In the genomic region with DNA sequence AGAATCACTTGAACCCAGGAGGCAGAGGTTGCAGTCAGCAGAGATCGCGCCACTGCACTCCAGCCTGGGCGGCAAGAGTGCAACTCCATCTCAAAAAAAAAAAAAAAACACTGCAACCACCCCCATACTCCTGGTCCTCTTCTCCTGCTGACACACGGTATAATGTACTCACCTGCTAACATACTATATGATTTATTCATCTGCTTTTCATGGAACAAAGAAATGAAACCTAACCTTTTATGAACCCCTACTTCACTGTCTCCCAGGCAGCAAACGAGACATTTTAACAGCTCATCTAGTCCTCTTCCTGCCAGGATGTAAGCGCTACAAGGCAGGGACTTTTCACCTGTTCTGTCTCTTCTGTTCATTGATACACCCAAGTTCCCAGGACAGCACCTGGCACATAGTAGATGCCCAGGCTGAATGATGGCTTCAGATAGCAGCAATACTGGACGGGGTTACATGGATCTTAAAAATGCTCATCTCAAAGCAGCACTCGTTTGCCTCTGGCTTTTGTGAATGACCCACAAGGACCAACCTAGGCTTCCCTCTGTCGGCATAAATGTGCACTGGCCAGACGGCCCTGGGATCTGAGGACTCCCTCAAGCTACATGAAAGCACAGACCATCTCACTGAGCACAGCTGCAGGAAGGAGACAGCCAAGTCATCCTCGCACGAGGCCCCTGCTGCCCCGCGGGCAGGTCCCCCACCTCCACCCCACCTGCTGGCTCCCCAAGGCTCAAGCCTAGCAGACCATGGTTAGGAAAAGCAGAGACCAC, we compare ENCODE assay signal across 9 cellular contexts. TPM values are rescaled to one million over a fixed set of nuclear protein-coding genes. Genes with fewer than 3 reads are reported as not detected.
DNase-seq lines count a peak whose midpoint lies in the region; ATAC-seq, FAIRE-seq and TF ChIP-seq lines count a peak whose summit lies in the region.
"Had no signal": no experiment of that assay in that cellular context is flagged by ENCODE, and none has a peak within 500 bp of the region (broad histone marks: within the 10 kb centered on the region; RNA-seq: fewer than 3 reads in every experiment).

No MANE protein-coding gene starts in this region.

- intact Hi-C loops in esophagus squamous epithelium (cut with DNase I), result no loop called here
- intact Hi-C loops in ovary (cut with DNase I), result loop anchor here (10.0 kb wide), 5 partner anchors 96 to 766 kb away; a partner anchor contains a TSS

- peak; percentile 70 for FAIRE-seq in GM12891 (lab: Jason Lieb, UNC)

- TF ChIP-seq EP300 in ovary (IDR thresholded peaks at IDR 0.05), result no peak

- no peak overlapping the region for H3K4me3 ChIP-seq in esophagus squamous epithelium
- H3K4me3 ChIP-seq in ovary, result no peak overlapping the region

- peaks cover 0 to 23% (median 0%) of the 10 kb centered on the region in 3 donors for H3K36me3 ChIP-seq in esophagus squamous epithelium
- H3K36me3 ChIP-seq in ovary, result no peaks in the 10 kb centered on the region

- no peak for DNase-seq in GM12891 (ENCODE audit: insufficient read length, low spot score)
- peak; percentile 74 for DNase-seq in NCI-H2107 (lab: John Stamatoyannopoulos, UW)
- DNase-seq in esophagus squamous epithelium (lab: John Stamatoyannopoulos, UW), result no peak
- peak in 3 of 5 donors; percentile 35 to 54 (median 37) for DNase-seq in ovary
- no peak for DNase-seq in SIG-M5 treated with dmso at 0.1 percent for 504 hours (lab: John Stamatoyannopoulos, UW; ENCODE audit: unreplicated experiment)

- no peaks in the 10 kb centered on the region for H3K27me3 ChIP-seq in esophagus squamous epithelium
- H3K27me3 ChIP-seq in ovary, result no peaks in the 10 kb centered on the region

- WGBS in esophagus squamous epithelium, 2 donors, result 78 to 79% methylated on average over 7 to 10 of the region's 14 CpGs
- 52 to 66% (median 59%) methylated on average over 14 of the region's 14 CpGs for WGBS in ovary, 3 donors

- ATAC-seq in GM19397 (IDR thresholded peaks at IDR 0.05; ENCODE audit: unreplicated experiment) (no peak), GM18868 (IDR thresholded peaks at IDR 0.05; ENCODE audit: unreplicated experiment) (no peak), HG03442 (IDR thresholded peaks at IDR 0.05; ENCODE audit: unreplicated experiment) (no peak)
- ATAC-seq: HCT116 had no signal

- H3K9me3 ChIP-seq in esophagus squamous epithelium (no peaks in the 10 kb centered on the region), ovary (no peaks in the 10 kb centered on the region)

- TF ChIP-seq CTCF in esophagus squamous epithelium (IDR thresholded peaks at IDR 0.05) (peak in 3 of 6 experiments; percentile 24 to 39 (median 27)), ovary (IDR thresholded peaks at IDR 0.05) (peak in 1 of 3 donors; percentile 18)

- H3K27ac ChIP-seq in esophagus squamous epithelium, result peak overlapping the region in 3 of 4 donors; percentile 21 to 30 (median 29)
- H3K27ac ChIP-seq in ovary, result no peak overlapping the region

- H3K4me1 ChIP-seq in esophagus squamous epithelium (peaks cover 0 to 32% (median 6%) of the 10 kb centered on the region in 3 donors), ovary (ENCODE audit: insufficient read depth) (no peaks in the 10 kb centered on the region)

- TF ChIP-seq POLR2A in GM12891 (IDR thresholded peaks at IDR 0.05; ENCODE audit: low read depth, low read length) (no peak), esophagus squamous epithelium (IDR thresholded peaks at IDR 0.05) (no peak), ovary (IDR thresholded peaks at IDR 0.05) (no peak)

TF ChIP-seq in GM12891, 5 proteins besides CTCF, POLR2A, EP300 and RAD21:
- TF ChIP-seq POLR2AphosphoS5 (IDR thresholded peaks at IDR 0.05; ENCODE audit: low read depth, low read length) (no peak), POU2F2 (IDR thresholded peaks at IDR 0.05; ENCODE audit: low read depth, low read length) (0 out of 2 replicates have a peak, but pooled peaks have one; percentile 17)

RNA-seq across cellular contexts. Expression of a gene that starts 20.3 kb away (rescaled TPM):
- 4.0 TPM for polyA plus RNA-seq in GM12891 (2012; ENCODE audit: low read depth, missing spikeins)
- total RNA-seq in esophagus squamous epithelium (10 to 100 TPM; 14.1 to 23.7 (median 15.4) TPM), ovary (10 to 100 TPM in 4 of 7 donors, 1 to 10 TPM in 3; 7.3 to 13.6 (median 10.2) TPM)
- 10 to 100 TPM in 1 of 2 donors, 1 to 10 TPM in 1; 5.6 to 10.6 TPM for polyA plus RNA-seq in ovary

Comparison
In these comparisons a context has a peak if more than half of its experiments do, and no peak if none do; other contexts are left out.
1. DNase-seq: peak in NCI-H2107 (single experiment) and ovary (3 of 5); none in GM12891 (single experiment), esophagus squamous epithelium (single experiment) and SIG-M5 treated with dmso at 0.1 percent for 504 hours (single experiment).
2. H3K27ac ChIP-seq: peak in esophagus squamous epithelium (3 of 4); none in ovary (0 of 2).